1 cellular context compared by ENCODE assay signal in genomic region chr1:48673725-48674124, GRCh38.
TF ChIP-seq lines count a peak whose summit lies in the region.

No MANE protein-coding gene starts in this region.

TF ChIP-seq in GM23338, 12 proteins besides CTCF, POLR2A, EP300 and RAD21 (continued from another document):
- TF ChIP-seq, protein P1, sequence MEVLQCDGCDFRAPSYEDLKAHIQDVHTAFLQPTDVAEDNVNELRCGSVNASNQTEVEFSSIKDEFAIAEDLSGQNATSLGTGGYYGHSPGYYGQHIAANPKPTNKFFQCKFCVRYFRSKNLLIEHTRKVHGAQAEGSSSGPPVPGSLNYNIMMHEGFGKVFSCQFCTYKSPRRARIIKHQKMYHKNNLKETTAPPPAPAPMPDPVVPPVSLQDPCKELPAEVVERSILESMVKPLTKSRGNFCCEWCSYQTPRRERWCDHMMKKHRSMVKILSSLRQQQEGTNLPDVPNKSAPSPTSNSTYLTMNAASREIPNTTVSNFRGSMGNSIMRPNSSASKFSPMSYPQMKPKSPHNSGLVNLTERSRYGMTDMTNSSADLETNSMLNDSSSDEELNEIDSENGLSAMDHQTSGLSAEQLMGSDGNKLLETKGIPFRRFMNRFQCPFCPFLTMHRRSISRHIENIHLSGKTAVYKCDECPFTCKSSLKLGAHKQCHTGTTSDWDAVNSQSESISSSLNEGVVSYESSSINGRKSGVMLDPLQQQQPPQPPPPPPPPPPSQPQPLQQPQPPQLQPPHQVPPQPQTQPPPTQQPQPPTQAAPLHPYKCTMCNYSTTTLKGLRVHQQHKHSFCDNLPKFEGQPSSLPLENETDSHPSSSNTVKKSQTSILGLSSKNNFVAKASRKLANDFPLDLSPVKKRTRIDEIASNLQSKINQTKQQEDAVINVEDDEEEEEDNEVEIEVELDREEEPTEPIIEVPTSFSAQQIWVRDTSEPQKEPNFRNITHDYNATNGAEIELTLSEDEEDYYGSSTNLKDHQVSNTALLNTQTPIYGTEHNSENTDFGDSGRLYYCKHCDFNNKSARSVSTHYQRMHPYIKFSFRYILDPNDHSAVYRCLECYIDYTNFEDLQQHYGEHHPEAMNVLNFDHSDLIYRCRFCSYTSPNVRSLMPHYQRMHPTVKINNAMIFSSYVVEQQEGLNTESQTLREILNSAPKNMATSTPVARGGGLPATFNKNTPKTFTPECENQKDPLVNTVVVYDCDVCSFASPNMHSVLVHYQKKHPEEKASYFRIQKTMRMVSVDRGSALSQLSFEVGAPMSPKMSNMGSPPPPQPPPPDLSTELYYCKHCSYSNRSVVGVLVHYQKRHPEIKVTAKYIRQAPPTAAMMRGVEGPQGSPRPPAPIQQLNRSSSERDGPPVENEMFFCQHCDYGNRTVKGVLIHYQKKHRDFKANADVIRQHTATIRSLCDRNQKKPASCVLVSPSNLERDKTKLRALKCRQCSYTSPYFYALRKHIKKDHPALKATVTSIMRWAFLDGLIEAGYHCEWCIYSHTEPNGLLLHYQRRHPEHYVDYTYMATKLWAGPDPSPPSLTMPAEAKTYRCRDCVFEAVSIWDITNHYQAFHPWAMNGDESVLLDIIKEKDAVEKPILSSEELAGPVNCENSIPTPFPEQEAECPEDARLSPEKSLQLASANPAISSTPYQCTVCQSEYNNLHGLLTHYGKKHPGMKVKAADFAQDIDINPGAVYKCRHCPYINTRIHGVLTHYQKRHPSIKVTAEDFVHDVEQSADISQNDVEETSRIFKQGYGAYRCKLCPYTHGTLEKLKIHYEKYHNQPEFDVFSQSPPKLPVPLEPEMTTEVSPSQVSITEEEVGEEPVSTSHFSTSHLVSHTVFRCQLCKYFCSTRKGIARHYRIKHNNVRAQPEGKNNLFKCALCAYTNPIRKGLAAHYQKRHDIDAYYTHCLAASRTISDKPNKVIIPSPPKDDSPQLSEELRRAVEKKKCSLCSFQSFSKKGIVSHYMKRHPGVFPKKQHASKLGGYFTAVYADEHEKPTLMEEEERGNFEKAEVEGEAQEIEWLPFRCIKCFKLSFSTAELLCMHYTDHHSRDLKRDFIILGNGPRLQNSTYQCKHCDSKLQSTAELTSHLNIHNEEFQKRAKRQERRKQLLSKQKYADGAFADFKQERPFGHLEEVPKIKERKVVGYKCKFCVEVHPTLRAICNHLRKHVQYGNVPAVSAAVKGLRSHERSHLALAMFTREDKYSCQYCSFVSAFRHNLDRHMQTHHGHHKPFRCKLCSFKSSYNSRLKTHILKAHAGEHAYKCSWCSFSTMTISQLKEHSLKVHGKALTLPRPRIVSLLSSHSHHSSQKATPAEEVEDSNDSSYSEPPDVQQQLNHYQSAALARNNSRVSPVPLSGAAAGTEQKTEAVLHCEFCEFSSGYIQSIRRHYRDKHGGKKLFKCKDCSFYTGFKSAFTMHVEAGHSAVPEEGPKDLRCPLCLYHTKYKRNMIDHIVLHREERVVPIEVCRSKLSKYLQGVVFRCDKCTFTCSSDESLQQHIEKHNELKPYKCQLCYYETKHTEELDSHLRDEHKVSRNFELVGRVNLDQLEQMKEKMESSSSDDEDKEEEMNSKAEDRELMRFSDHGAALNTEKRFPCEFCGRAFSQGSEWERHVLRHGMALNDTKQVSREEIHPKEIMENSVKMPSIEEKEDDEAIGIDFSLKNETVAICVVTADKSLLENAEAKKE (CRISPR knock-in tag; IDR thresholded peaks at IDR 0.05) = no peak
- no peak for TF ChIP-seq ZNF114 (CRISPR knock-in tag; IDR thresholded peaks at IDR 0.05)
- TF ChIP-seq STAT1 (IDR thresholded peaks at IDR 0.05; ENCODE audit: unreplicated experiment) = no peak
